In genomic region chr16:72123426-72123825, GRCh38 we compare ENCODE assay signal across 31 cellular contexts. TPM values are rescaled to one million over a fixed set of nuclear protein-coding genes. Genes with fewer than 3 reads are reported as not detected.
"Had no signal": no experiment of that assay in that cellular context is flagged by ENCODE, and none has a peak within 500 bp of the region (broad histone marks: within the 10 kb centered on the region; RNA-seq: fewer than 3 reads in every experiment).

No MANE protein-coding gene starts in this region.

- H3K9me3 ChIP-seq: Peyer's patch, SK-N-SH had no signal

- H3K4me2 ChIP-seq: SK-N-SH had no signal

- H3K27me3 ChIP-seq: Peyer's patch, SJSA1 had no signal

- H3K4me3 ChIP-seq: Peyer's patch, SJSA1 had no signal

- H3K36me3 Mint-ChIP-seq: activated naive CD4-positive, alpha-beta T cell treated with anti-CD3 and anti-CD28 coated beads, Interleukin-2, amount 10 ng/mL, durations not matched to agents 7 days and 5 days; activated naive CD8-positive, alpha-beta T cell; brain had no signal

- FAIRE-seq: bronchial epithelial cell, TTC549 had no signal

- H3K4me1 Mint-ChIP-seq: activated naive CD4-positive, alpha-beta T cell treated with anti-CD3 and anti-CD28 coated beads, Interleukin-2, amount 10 ng/mL, durations not matched to agents 7 days and 5 days; activated naive CD8-positive, alpha-beta T cell treated with anti-CD3 and anti-CD28 coated beads, Interleukin-2, amount 50 U/mL, for 24 hours had no signal

- H3K4me3 Mint-ChIP-seq: activated CD4-positive, alpha-beta T cell treated with anti-CD3 and anti-CD28 coated beads, Interleukin-2, amount 10 ng/mL, durations not matched to agents 7 days and 5 days; activated CD8-positive, alpha-beta T cell treated with anti-CD3 and anti-CD28 coated beads, Interleukin-2, amount 10 ng/mL, durations not matched to agents 7 days and 5 days; activated naive CD4-positive, alpha-beta T cell treated with anti-CD3 and anti-CD28 coated beads, Interleukin-2, amount 10 ng/mL, durations not matched to agents 7 days and 5 days; activated naive CD8-positive, alpha-beta T cell; activated naive CD8-positive, alpha-beta T cell treated with anti-CD3 and anti-CD28 coated beads, Interleukin-2, amount 50 U/mL, for 24 hours; activated T-cell treated with anti-CD3 and anti-CD28 coated beads, Interleukin-2, amount 50 U/mL, for 4 hours; activated T-helper 1 cell treated with anti-CD3 and anti-CD28 coated beads, Interleukin-12 subunit alpha, Interleukin-12 subunit beta, Interleukin-2, Interleukin-4 antibody, amounts not matched to agents 30 ng/mL and 10 ng/mL and 1 ng/mL, durations not matched to agents 14 hours and 24 hours and 36 hours; brain; T-helper 1 cell treated with Interleukin-12 subunit alpha and Interleukin-12 subunit beta and Interleukin-4 antibody, amounts not matched to agents 30 μg/mL and 1 μg/mL, for 36 hours; T-helper 2 cell treated with Interferon-gamma antibody and Interleukin-4, amounts not matched to agents 5 μg/mL and 100 μg/mL, for 36 hours had no signal

- ATAC-seq: activated CD8-positive, alpha-beta T cell treated with anti-CD3 and anti-CD28 coated beads, Interleukin-2, amount 10 ng/mL, durations not matched to agents 7 days and 5 days; activated naive CD8-positive, alpha-beta T cell treated with anti-CD3 and anti-CD28 coated beads, Interleukin-2, amount 50 U/mL, for 24 hours; activated T-cell treated with anti-CD3 and anti-CD28 coated beads, Interleukin-2, amount 50 U/mL, for 4 hours had no signal

- H3K36me3 ChIP-seq: Peyer's patch, SJSA1 had no signal

- H3K9me3 Mint-ChIP-seq: activated CD4-positive, alpha-beta T cell treated with anti-CD3 and anti-CD28 coated beads, Interleukin-2, amount 10 ng/mL, durations not matched to agents 7 days and 5 days; activated naive CD4-positive, alpha-beta T cell treated with anti-CD3 and anti-CD28 coated beads, Interleukin-2, amount 10 ng/mL, durations not matched to agents 7 days and 5 days; activated naive CD8-positive, alpha-beta T cell treated with anti-CD3 and anti-CD28 coated beads, Interleukin-2, amount 50 U/mL, for 24 hours; activated T-cell treated with anti-CD3 and anti-CD28 coated beads, Interleukin-2, amount 50 U/mL, for 4 hours; activated T-helper 1 cell treated with anti-CD3 and anti-CD28 coated beads, Interleukin-12 subunit alpha, Interleukin-12 subunit beta, Interleukin-2, Interleukin-4 antibody, amounts not matched to agents 30 ng/mL and 10 ng/mL and 1 ng/mL, durations not matched to agents 14 hours and 24 hours and 36 hours; brain; T-helper 1 cell treated with Interleukin-12 subunit alpha and Interleukin-12 subunit beta and Interleukin-4 antibody, amounts not matched to agents 30 μg/mL and 1 μg/mL, for 36 hours; T-helper 2 cell treated with Interferon-gamma antibody and Interleukin-4, amounts not matched to agents 5 μg/mL and 100 μg/mL, for 36 hours had no signal

- H3K27me3 Mint-ChIP-seq: activated CD4-positive, alpha-beta T cell treated with anti-CD3 and anti-CD28 coated beads, Interleukin-2, amount 10 ng/mL, durations not matched to agents 7 days and 5 days; activated naive CD8-positive, alpha-beta T cell; activated naive CD8-positive, alpha-beta T cell treated with anti-CD3 and anti-CD28 coated beads, Interleukin-2, amount 50 U/mL, for 24 hours; brain had no signal

- H3K27ac Mint-ChIP-seq: activated CD4-positive, alpha-beta T cell treated with anti-CD3 and anti-CD28 coated beads, Interleukin-2, amount 10 ng/mL, durations not matched to agents 7 days and 5 days; activated naive CD4-positive, alpha-beta T cell treated with anti-CD3 and anti-CD28 coated beads, Interleukin-2, amount 10 ng/mL, durations not matched to agents 7 days and 5 days; activated naive CD8-positive, alpha-beta T cell; activated naive CD8-positive, alpha-beta T cell treated with anti-CD3 and anti-CD28 coated beads, Interleukin-2, amount 50 U/mL, for 24 hours; activated T-helper 1 cell treated with anti-CD3 and anti-CD28 coated beads, Interleukin-12 subunit alpha, Interleukin-12 subunit beta, Interleukin-2, Interleukin-4 antibody, amounts not matched to agents 30 ng/mL and 10 ng/mL and 1 ng/mL, durations not matched to agents 14 hours and 24 hours and 36 hours; brain; T-helper 1 cell treated with Interleukin-12 subunit alpha and Interleukin-12 subunit beta and Interleukin-4 antibody, amounts not matched to agents 30 μg/mL and 1 μg/mL, for 36 hours; T-helper 2 cell treated with Interferon-gamma antibody and Interleukin-4, amounts not matched to agents 5 μg/mL and 100 μg/mL, for 36 hours had no signal

- H3K9ac ChIP-seq: SK-N-SH had no signal

- DNase-seq: activated CD4-positive, alpha-beta T cell treated with anti-CD3 and anti-CD28 coated beads, Interleukin-2, amount 10 ng/mL, durations not matched to agents 7 days and 5 days; activated CD4-positive, alpha-beta T cell treated with anti-CD3 and anti-CD28 coated beads, Interleukin-2, amount 50 U/mL, for 48 hours; activated gamma-delta T cell treated with Interleukin-2 at 50 U/mL for 16 hours; activated naive CD4-positive, alpha-beta T cell treated with anti-CD3 and anti-CD28 coated beads, Interleukin-2, amount 10 ng/mL, durations not matched to agents 7 days and 5 days; activated naive CD8-positive, alpha-beta T cell treated with anti-CD3 and anti-CD28 coated beads, Interleukin-2, amount 50 U/mL, for 24 hours; activated T-cell treated with anti-CD3 and anti-CD28 coated beads, Interleukin-2, amount 50 U/mL, for 4 hours; anterior cingulate cortex; caudate nucleus; Karpas-422; KBM-7; MM.1S; MV-4-11; NCI-H1092; NCI-H1436 treated with DMSO at 0.1 percent for 48 hours; NCI-H1694 treated with DMSO at 0.1 percent for 48 hours; NCI-H2029; NCI-H345; NCI-H524 treated with DMSO at 0.1 percent for 48 hours; Peyer's patch; RPMI8226; SHP77 treated with DMSO at 0.1 percent for 48 hours; SK-N-SH had no signal

- H3K27ac ChIP-seq: Peyer's patch, SJSA1 had no signal

RNA-seq across cellular contexts. Expression of gene PMFBP1, which starts 48.5 kb away (rescaled TPM):
- total RNA-seq: SJSA1 had no signal
